1 cellular context compared by ENCODE assay signal in the genomic region with DNA sequence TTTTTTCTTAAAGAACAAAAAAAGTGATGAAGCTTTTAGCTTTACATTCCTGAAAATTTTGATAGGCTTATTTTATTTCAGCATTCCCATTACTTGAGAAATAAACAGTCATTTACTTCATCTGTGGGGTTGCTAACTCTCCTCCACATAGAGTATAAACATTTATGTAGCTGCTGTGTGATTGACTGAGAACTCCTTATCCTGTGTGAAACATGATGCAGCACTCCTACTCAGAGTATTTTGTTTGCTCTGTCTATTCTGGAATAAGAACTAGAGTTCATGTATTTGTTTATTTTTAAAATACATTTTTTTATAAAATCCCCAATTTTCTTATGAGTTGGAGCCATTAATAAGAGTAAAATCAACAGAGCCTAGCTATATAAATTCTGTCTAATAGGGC.
TF ChIP-seq lines count a peak whose summit lies in the region.

No MANE protein-coding gene starts in this region.

TF ChIP-seq in SK-N-SH treated with all-trans-retinoic acid at 6 μM for 48 hours, 23 proteins besides CTCF, POLR2A, EP300 and RAD21 (continued from another document):
- TF ChIP-seq ESRRG (CRISPR knock-in tag; IDR thresholded peaks at IDR 0.05) (no peak), ZNF565 (CRISPR knock-in tag; conservative IDR thresholded peaks at IDR 0.05; ENCODE audit: low read depth) (no peak), BACH2 (CRISPR knock-in tag; IDR thresholded peaks at IDR 0.05; ENCODE audit: borderline replicate concordance) (no peak)
TF ChIP-seq in SK-N-SH treated with all-trans-retinoic acid at 6 μM for 48 hours: peak in this region for 0.
